Comparison of ENCODE assay signal across 11 cellular contexts in genomic region chr6:163668061-163668426, GRCh38.
DNase-seq lines count a peak whose midpoint lies in the region; ATAC-seq, FAIRE-seq and TF ChIP-seq lines count a peak whose summit lies in the region.
"Had no signal": no experiment of that assay in that cellular context is flagged by ENCODE, and none has a peak within 500 bp of the region (broad histone marks: within the 10 kb centered on the region; RNA-seq: fewer than 3 reads in every experiment).

No MANE protein-coding gene starts in this region.

- no peak overlapping the region for H2AFZ ChIP-seq in astrocyte (ENCODE audit: low read depth, low read length)
- H2AFZ ChIP-seq in hepatocyte, result no peak overlapping the region

- peaks cover 45 to 69% (median 53%) of the 10 kb centered on the region in 10 experiments for H3K4me1 ChIP-seq in BLaER1 treated with 17β-estradiol and CSF1 and Interleukin-3, amounts not matched to agents 10 nM and 100 nM
- H3K4me1 ChIP-seq in astrocyte (ENCODE audit: insufficient read depth, low read length) (no peaks in the 10 kb centered on the region), hepatocyte (ENCODE audit: insufficient read depth) (no peaks in the 10 kb centered on the region)
- peaks cover 5% of the 10 kb centered on the region for H3K4me1 ChIP-seq in CD4-positive, alpha-beta memory T cell (ENCODE audit: insufficient read depth, low read length)

- H3K4me1 Mint-ChIP-seq in astrocyte (ENCODE audit: low read depth, unreplicated experiment), result peaks cover 5% of the 10 kb centered on the region
- H3K4me1 Mint-ChIP-seq in CD4-positive, alpha-beta memory T cell, result peaks cover 5 to 16% (median 8%) of the 10 kb centered on the region in 4 donors

- CTCF ChIA-PET in CD4-positive, alpha-beta memory T cell (lab: Charles Lee; ENCODE audit: partially characterized antibody), result interaction anchor here (0.7 kb wide), 1 partner anchor 497 kb away, joined by 5 read pairs; no protein-coding TSS in a partner anchor

- H3K79me2 ChIP-seq in astrocyte (ENCODE audit: insufficient read depth, low read length) (no peaks in the 10 kb centered on the region), hepatocyte (no peaks in the 10 kb centered on the region)

- H3K27me3 Mint-ChIP-seq in astrocyte (ENCODE audit: low read depth, unreplicated experiment), result peaks cover 5% of the 10 kb centered on the region
- H3K27me3 Mint-ChIP-seq in CD4-positive, alpha-beta memory T cell, result peaks cover 0 to 1% of the 10 kb centered on the region in 2 donors

- intact Hi-C loops in CD4-positive, alpha-beta memory T cell (cut with micrococcal nuclease), result no loop called here

- peak overlapping the region; percentile 59 to 95 (median 93) for H3K4me2 ChIP-seq in BLaER1 treated with 17β-estradiol and CSF1 and Interleukin-3, amounts not matched to agents 10 nM and 100 nM
- H3K4me2 ChIP-seq in astrocyte (ENCODE audit: low read length) (peak overlapping the region; percentile 12), hepatocyte (no peak overlapping the region)
- H3K4me2 ChIP-seq: smooth muscle cell had no signal

- H3K27me3 ChIP-seq in BLaER1 treated with 17β-estradiol and CSF1 and Interleukin-3, amounts not matched to agents 10 nM and 100 nM, result no peaks in the 10 kb centered on the region
- H3K27me3 ChIP-seq in astrocyte (ENCODE audit: insufficient read depth, low read length) (no peaks in the 10 kb centered on the region), hepatocyte (no peaks in the 10 kb centered on the region)
- no peaks in the 10 kb centered on the region for H3K27me3 ChIP-seq in CD4-positive, alpha-beta memory T cell (ENCODE audit: insufficient read depth, low read length)

- H3K9me3 ChIP-seq in BLaER1 treated with 17β-estradiol and CSF1 and Interleukin-3, amounts not matched to agents 10 nM and 100 nM (replicated peaks in 1 of 11), result peaks cover 0 to 14% (median 8%) of the 10 kb centered on the region in 11 experiments; a peak in 17 of 22 replicates
- H3K9me3 ChIP-seq in astrocyte (ENCODE audit: insufficient read depth, low read depth, low read length) (no peaks in the 10 kb centered on the region), hepatocyte (ENCODE audit: low read depth) (no peaks in the 10 kb centered on the region)
- H3K9me3 ChIP-seq in CD4-positive, alpha-beta memory T cell (ENCODE audit: control insufficient read depth in 1 of 2, low read length in 2 of 2), result no peaks in the 10 kb centered on the region

- POLR2A ChIA-PET in CD4-positive, alpha-beta memory T cell (lab: Charles Lee; ENCODE audit: partially characterized antibody), result no interaction called here

- 86% methylated on average over 4 of the region's 4 CpGs for WGBS in hepatocyte (ENCODE audit: low lambda C conversion rate, missing lambda C conversion rate)

- TF ChIP-seq CTCF in astrocyte (IDR thresholded peaks at IDR 0.05; ENCODE audit: insufficient read depth, low read depth, low read length) (no peak), hepatocyte (IDR thresholded peaks at IDR 0.05; ENCODE audit: poor library complexity) (no peak)

- peaks cover 3% of the 10 kb centered on the region for H3K9me3 Mint-ChIP-seq in astrocyte (ENCODE audit: unreplicated experiment)
- no peaks in the 10 kb centered on the region for H3K9me3 Mint-ChIP-seq in CD4-positive, alpha-beta memory T cell

- no peak overlapping the region for H3K4me3 Mint-ChIP-seq in astrocyte (ENCODE audit: unreplicated experiment)
- peak overlapping the region in 3 of 8 donors; percentile 14 to 49 (median 33) for H3K4me3 Mint-ChIP-seq in CD4-positive, alpha-beta memory T cell

- H3K36me3 ChIP-seq in BLaER1 treated with 17β-estradiol and CSF1 and Interleukin-3, amounts not matched to agents 10 nM and 100 nM, result no peaks in the 10 kb centered on the region
- H3K36me3 ChIP-seq in astrocyte (ENCODE audit: insufficient read depth, low read length) (no peaks in the 10 kb centered on the region), hepatocyte (replicated peaks; ENCODE audit: insufficient read depth, low read depth) (no peaks in the 10 kb centered on the region)
- H3K36me3 ChIP-seq in CD4-positive, alpha-beta memory T cell (ENCODE audit: insufficient read depth, low read length), result no peaks in the 10 kb centered on the region

- no peak for DNase-seq in astrocyte (ENCODE audit: low read depth)
- no peak for DNase-seq in anterior cingulate cortex (lab: John Stamatoyannopoulos, UW)
- DNase-seq in hepatocyte (ENCODE audit: low spot score), result no peak
- DNase-seq in stimulated activated CD8-positive, alpha-beta memory T cell treated with anti-CD3 and anti-CD28 coated beads, Interleukin-4, amount 100 ng/mL, for 48 hours, result no peak
- DNase-seq in CD4-positive, alpha-beta memory T cell, result no peak
- DNase-seq: NCI-H1417 had no signal

- H3K36me3 Mint-ChIP-seq in astrocyte (ENCODE audit: low read depth, unreplicated experiment), result no peaks in the 10 kb centered on the region
- H3K36me3 Mint-ChIP-seq in CD4-positive, alpha-beta memory T cell, result no peaks in the 10 kb centered on the region

- peak overlapping the region; percentile 50 to 80 (median 67); a peak in 20 of 22 replicates for H3K9ac ChIP-seq in BLaER1 treated with 17β-estradiol and CSF1 and Interleukin-3, amounts not matched to agents 10 nM and 100 nM
- H3K9ac ChIP-seq in astrocyte (ENCODE audit: low read length), result no peak overlapping the region

- H3K27ac ChIP-seq in BLaER1 treated with 17β-estradiol and CSF1 and Interleukin-3, amounts not matched to agents 10 nM and 100 nM, result peak overlapping the region; percentile 62 to 93 (median 89); a peak in 21 of 22 replicates
- no peak overlapping the region for H3K27ac ChIP-seq in astrocyte (ENCODE audit: low read depth, low read length)
- no peak overlapping the region for H3K27ac ChIP-seq in hepatocyte
- H3K27ac ChIP-seq in CD4-positive, alpha-beta memory T cell (ENCODE audit: low read depth, low read length), result no peak overlapping the region
- H3K27ac ChIP-seq: epithelial cell of prostate had no signal

- peak overlapping the region in 3 of 10 experiments; percentile 16 to 22 (median 16); a peak in 4 of 20 replicates for H3K4me3 ChIP-seq in BLaER1 treated with 17β-estradiol and CSF1 and Interleukin-3, amounts not matched to agents 10 nM and 100 nM
- H3K4me3 ChIP-seq in astrocyte (ENCODE audit: insufficient read depth, low read depth, low read length) (no peak overlapping the region), hepatocyte (no peak overlapping the region)
- H3K4me3 ChIP-seq in CD4-positive, alpha-beta memory T cell (ENCODE audit: low read length in 2 of 2), result no peak overlapping the region
- H3K4me3 ChIP-seq: smooth muscle cell had no signal

- ATAC-seq in GM19452 (IDR thresholded peaks at IDR 0.05; ENCODE audit: unreplicated experiment) (peak; percentile 49), HG02981 (IDR thresholded peaks at IDR 0.05; ENCODE audit: unreplicated experiment) (peak; percentile 39)

- no peak for FAIRE-seq in astrocyte (lab: Jason Lieb, UNC)

- H3K27ac Mint-ChIP-seq in astrocyte (ENCODE audit: unreplicated experiment), result no peak overlapping the region
- no peak overlapping the region for H3K27ac Mint-ChIP-seq in CD4-positive, alpha-beta memory T cell

- no peaks in the 10 kb centered on the region for H4K20me1 ChIP-seq in BLaER1 treated with 17β-estradiol and CSF1 and Interleukin-3, amounts not matched to agents 10 nM and 100 nM
- H4K20me1 ChIP-seq in astrocyte (ENCODE audit: insufficient read depth, low read length), result no peaks in the 10 kb centered on the region
- H4K20me1 ChIP-seq in hepatocyte (ENCODE audit: insufficient read depth, poor library complexity, severe bottlenecking), result no peaks in the 10 kb centered on the region

- no peaks in the 10 kb centered on the region for H3K9me2 ChIP-seq in hepatocyte (replicated peaks; ENCODE audit: insufficient read depth)

Comparison
In these comparisons a context has a peak if more than half of its experiments do, and no peak if none do; other contexts are left out.
1. H3K27ac ChIP-seq: peak in BLaER1 treated with 17β-estradiol and CSF1 and Interleukin-3, amounts not matched to agents 10 nM and 100 nM (11 of 11); none in astrocyte (single experiment), hepatocyte (single experiment) and CD4-positive, alpha-beta memory T cell (single experiment).